Comparison of ENCODE assay signal across 17 cellular contexts in genomic region chr14:77495354-77495753, GRCh38. TPM values are rescaled to one million over a fixed set of nuclear protein-coding genes. Genes with fewer than 3 reads are reported as not detected.
DNase-seq lines count a peak whose midpoint lies in the region; ATAC-seq lines count a peak whose summit lies in the region.
"Had no signal": no experiment of that assay in that cellular context is flagged by ENCODE, and none has a peak within 500 bp of the region (broad histone marks: within the 10 kb centered on the region; RNA-seq: fewer than 3 reads in every experiment).

No MANE protein-coding gene starts in this region.

- peak; percentile 13 for DNase-seq in RPMI8226
- peak; percentile 35 for DNase-seq in mesenteric fat pad (ENCODE audit: low spot score)
- DNase-seq in sciatic nerve (ENCODE audit: low spot score) = peak; percentile 14
- DNase-seq in stimulated activated CD4-positive, alpha-beta T cell treated with anti-CD3 and anti-CD28 coated beads, Interleukin-4, amount 100 ng/mL, for 24 hours = no peak
- no peak for DNase-seq in effector CD4-positive, alpha-beta T cell
- DNase-seq: ACHN; DMS53; GDM1; KG1; NCI-H1092 treated with DMSO at 0.1 percent for 48 hours; NCI-H1436 treated with DMSO at 0.1 percent for 48 hours; NCI-H1930; NCI-H510A; NK-92 treated with Interleukin-12 subunit alpha and Interleukin-12 subunit beta, amount 100 ng/mL, for 24 hours had no signal

- no peak for ATAC-seq in sciatic nerve
- no peak for ATAC-seq in GM21529 (IDR thresholded peaks at IDR 0.05; ENCODE audit: unreplicated experiment)
- ATAC-seq in GM21423 (IDR thresholded peaks at IDR 0.05; ENCODE audit: unreplicated experiment) = no peak
- ATAC-seq: Panc1 had no signal

- intact Hi-C loops in sciatic nerve (cut with DNase I) = no loop called here

RNA-seq across cellular contexts. Expression of gene ISM2, which starts 3.3 kb away (rescaled TPM):
- total RNA-seq in mesenteric fat pad (not detected), sciatic nerve (0.31 TPM)

RNA-seq across cellular contexts. Expression of gene AHSA1, which starts 37.5 kb away (rescaled TPM):
- 120 TPM for total RNA-seq in mesenteric fat pad
- total RNA-seq in sciatic nerve = 90.1 TPM

RNA-seq across cellular contexts. Expression of gene VIPAS39, which starts 38.0 kb away (rescaled TPM):
- 13.8 TPM for total RNA-seq in mesenteric fat pad
- total RNA-seq in sciatic nerve = 17.9 TPM

Comparison
In these comparisons a context has a peak if more than half of its experiments do, and no peak if none do; other contexts are left out.
1. DNase-seq: peak in RPMI8226 (single experiment), mesenteric fat pad (single experiment) and sciatic nerve (single experiment); none in stimulated activated CD4-positive, alpha-beta T cell treated with anti-CD3 and anti-CD28 coated beads, Interleukin-4, amount 100 ng/mL, for 24 hours (single experiment) and effector CD4-positive, alpha-beta T cell (single experiment).